ENCODE assay signal across 1 cellular context in the genomic region with DNA sequence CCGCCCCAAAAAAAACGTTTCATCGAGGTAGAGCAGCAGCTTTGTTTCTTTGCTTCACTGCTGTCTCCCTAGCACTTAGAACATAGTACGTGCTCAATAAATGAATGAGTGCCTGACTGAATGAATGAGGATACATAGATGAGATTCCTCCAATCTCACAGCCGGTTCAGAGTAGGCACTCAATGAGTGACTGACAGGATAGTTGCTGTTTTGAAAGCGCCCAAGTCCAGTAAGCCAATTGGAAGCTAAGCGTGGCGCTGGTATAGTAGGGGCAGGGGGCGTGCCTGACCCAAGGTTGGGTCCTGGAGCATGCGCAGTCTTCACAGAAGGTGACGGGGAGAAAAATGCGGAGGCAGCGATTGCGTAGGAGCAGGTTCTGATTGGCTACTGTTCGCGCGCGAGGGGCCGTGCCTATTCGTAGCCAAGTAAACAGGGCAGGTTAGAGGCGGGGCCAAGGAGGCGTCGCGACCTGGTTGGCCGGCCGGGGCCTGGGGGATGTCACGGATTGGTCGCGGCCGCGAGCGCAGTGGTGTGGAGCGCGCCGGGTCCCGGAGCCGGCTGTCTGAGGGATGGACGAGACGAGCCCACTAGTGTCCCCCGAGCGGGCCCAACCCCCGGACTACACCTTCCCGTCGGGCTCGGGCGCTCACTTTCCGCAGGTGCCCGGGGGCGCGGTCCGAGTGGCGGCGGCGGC.
TF ChIP-seq lines count a peak whose summit lies in the region.

A gene (plus strand): TSS at position 498 of the 694 bp plus-strand sequence. CDS start 72 bp downstream, at position 570.

TF ChIP-seq in GM12878, 131 proteins besides CTCF, POLR2A, EP300 and RAD21 (continued from another document):
- TF ChIP-seq, protein P1, sequence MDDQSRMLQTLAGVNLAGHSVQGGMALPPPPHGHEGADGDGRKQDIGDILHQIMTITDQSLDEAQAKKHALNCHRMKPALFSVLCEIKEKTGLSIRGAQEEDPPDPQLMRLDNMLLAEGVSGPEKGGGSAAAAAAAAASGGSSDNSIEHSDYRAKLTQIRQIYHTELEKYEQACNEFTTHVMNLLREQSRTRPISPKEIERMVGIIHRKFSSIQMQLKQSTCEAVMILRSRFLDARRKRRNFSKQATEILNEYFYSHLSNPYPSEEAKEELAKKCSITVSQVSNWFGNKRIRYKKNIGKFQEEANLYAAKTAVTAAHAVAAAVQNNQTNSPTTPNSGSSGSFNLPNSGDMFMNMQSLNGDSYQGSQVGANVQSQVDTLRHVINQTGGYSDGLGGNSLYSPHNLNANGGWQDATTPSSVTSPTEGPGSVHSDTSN (IDR thresholded peaks at IDR 0.05; ENCODE audit: insufficient replicate concordance, low read depth, low read length), result peak; percentile 82
- TF ChIP-seq SREBF1 (IDR thresholded peaks at IDR 0.05; ENCODE audit: low read length) (no peak), NR2C2 (IDR thresholded peaks at IDR 0.05; ENCODE audit: borderline replicate concordance, control insufficient read depth, insufficient read length, low read depth) (no peak), CBX5 (IDR thresholded peaks at IDR 0.05; ENCODE audit: low read depth) (no peak), GABPA (IDR thresholded peaks at IDR 0.05; ENCODE audit: low read depth) (no peak), ZSCAN29 (IDR thresholded peaks at IDR 0.05) (no peak), ZNF622 (IDR thresholded peaks at IDR 0.05) (no peak), YBX1 (IDR thresholded peaks at IDR 0.05) (no peak), KLF5 (IDR thresholded peaks at IDR 0.05; ENCODE audit: partially characterized antibody) (peak; percentile 80), GATAD2B (conservative IDR thresholded peaks at IDR 0.05; ENCODE audit: low read depth) (peak; percentile 91; the same call in 1 of the 2 replicates), MEF2B (IDR thresholded peaks at IDR 0.05; ENCODE audit: partially characterized antibody, poor library complexity, severe bottlenecking) (no peak), PML (IDR thresholded peaks at IDR 0.05; ENCODE audit: low read length) (no peak), RFX5 (IDR thresholded peaks at IDR 0.05; ENCODE audit: low read depth, low read length) (peak; percentile 92), SMAD5 (IDR thresholded peaks at IDR 0.05; ENCODE audit: low read depth) (no peak), KAT2A (conservative IDR thresholded peaks at IDR 0.05; ENCODE audit: control insufficient read depth, low read depth, low read length) (no peak), ZNF207 (IDR thresholded peaks at IDR 0.05; ENCODE audit: borderline replicate concordance) (no peak), CBX3 (IDR thresholded peaks at IDR 0.05; ENCODE audit: borderline replicate concordance, low read depth) (no peak), CHD2 (IDR thresholded peaks at IDR 0.05; ENCODE audit: borderline replicate concordance, low read depth, low read length) (peak; percentile 75; the same call in 1 of the 2 replicates), NFXL1 (IDR thresholded peaks at IDR 0.05; ENCODE audit: borderline replicate concordance) (no peak), TCF3 (IDR thresholded peaks at IDR 0.05; ENCODE audit: borderline replicate concordance, insufficient read depth, low read depth, low read length) (peak; percentile 33; the same call in 1 of the 2 replicates), STAT1 (conservative IDR thresholded peaks at IDR 0.05) (no peak), SREBF2 (IDR thresholded peaks at IDR 0.05; ENCODE audit: low read length) (no peak), POLR2AphosphoS2 (IDR thresholded peaks at IDR 0.05; ENCODE audit: low read depth, low read length) (0 out of 2 replicates have a peak, but pooled peaks have one; percentile 39), SUZ12 (IDR thresholded peaks at IDR 0.05; ENCODE audit: unreplicated experiment) (no peak)
- TF ChIP-seq, protein P2, sequence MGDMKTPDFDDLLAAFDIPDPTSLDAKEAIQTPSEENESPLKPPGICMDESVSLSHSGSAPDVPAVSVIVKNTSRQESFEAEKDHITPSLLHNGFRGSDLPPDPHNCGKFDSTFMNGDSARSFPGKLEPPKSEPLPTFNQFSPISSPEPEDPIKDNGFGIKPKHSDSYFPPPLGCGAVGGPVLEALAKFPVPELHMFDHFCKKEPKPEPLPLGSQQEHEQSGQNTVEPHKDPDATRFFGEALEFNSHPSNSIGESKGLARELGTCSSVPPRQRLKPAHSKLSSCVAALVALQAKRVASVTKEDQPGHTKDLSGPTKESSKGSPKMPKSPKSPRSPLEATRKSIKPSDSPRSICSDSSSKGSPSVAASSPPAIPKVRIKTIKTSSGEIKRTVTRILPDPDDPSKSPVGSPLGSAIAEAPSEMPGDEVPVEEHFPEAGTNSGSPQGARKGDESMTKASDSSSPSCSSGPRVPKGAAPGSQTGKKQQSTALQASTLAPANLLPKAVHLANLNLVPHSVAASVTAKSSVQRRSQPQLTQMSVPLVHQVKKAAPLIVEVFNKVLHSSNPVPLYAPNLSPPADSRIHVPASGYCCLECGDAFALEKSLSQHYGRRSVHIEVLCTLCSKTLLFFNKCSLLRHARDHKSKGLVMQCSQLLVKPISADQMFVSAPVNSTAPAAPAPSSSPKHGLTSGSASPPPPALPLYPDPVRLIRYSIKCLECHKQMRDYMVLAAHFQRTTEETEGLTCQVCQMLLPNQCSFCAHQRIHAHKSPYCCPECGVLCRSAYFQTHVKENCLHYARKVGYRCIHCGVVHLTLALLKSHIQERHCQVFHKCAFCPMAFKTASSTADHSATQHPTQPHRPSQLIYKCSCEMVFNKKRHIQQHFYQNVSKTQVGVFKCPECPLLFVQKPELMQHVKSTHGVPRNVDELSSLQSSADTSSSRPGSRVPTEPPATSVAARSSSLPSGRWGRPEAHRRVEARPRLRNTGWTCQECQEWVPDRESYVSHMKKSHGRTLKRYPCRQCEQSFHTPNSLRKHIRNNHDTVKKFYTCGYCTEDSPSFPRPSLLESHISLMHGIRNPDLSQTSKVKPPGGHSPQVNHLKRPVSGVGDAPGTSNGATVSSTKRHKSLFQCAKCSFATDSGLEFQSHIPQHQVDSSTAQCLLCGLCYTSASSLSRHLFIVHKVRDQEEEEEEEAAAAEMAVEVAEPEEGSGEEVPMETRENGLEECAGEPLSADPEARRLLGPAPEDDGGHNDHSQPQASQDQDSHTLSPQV (IDR thresholded peaks at IDR 0.05), result no peak
- TF ChIP-seq, protein P3, sequence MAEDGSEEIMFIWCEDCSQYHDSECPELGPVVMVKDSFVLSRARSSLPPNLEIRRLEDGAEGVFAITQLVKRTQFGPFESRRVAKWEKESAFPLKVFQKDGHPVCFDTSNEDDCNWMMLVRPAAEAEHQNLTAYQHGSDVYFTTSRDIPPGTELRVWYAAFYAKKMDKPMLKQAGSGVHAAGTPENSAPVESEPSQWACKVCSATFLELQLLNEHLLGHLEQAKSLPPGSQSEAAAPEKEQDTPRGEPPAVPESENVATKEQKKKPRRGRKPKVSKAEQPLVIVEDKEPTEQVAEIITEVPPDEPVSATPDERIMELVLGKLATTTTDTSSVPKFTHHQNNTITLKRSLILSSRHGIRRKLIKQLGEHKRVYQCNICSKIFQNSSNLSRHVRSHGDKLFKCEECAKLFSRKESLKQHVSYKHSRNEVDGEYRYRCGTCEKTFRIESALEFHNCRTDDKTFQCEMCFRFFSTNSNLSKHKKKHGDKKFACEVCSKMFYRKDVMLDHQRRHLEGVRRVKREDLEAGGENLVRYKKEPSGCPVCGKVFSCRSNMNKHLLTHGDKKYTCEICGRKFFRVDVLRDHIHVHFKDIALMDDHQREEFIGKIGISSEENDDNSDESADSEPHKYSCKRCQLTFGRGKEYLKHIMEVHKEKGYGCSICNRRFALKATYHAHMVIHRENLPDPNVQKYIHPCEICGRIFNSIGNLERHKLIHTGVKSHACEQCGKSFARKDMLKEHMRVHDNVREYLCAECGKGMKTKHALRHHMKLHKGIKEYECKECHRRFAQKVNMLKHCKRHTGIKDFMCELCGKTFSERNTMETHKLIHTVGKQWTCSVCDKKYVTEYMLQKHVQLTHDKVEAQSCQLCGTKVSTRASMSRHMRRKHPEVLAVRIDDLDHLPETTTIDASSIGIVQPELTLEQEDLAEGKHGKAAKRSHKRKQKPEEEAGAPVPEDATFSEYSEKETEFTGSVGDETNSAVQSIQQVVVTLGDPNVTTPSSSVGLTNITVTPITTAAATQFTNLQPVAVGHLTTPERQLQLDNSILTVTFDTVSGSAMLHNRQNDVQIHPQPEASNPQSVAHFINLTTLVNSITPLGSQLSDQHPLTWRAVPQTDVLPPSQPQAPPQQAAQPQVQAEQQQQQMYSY (CRISPR knock-in tag; IDR thresholded peaks at IDR 0.05), result no peak
- TF ChIP-seq, protein P4, sequence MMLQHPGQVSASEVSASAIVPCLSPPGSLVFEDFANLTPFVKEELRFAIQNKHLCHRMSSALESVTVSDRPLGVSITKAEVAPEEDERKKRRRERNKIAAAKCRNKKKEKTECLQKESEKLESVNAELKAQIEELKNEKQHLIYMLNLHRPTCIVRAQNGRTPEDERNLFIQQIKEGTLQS (IDR thresholded peaks at IDR 0.05; ENCODE audit: borderline replicate concordance, extremely low read depth, low read depth, low read length), result no peak
- TF ChIP-seq, protein P5, sequence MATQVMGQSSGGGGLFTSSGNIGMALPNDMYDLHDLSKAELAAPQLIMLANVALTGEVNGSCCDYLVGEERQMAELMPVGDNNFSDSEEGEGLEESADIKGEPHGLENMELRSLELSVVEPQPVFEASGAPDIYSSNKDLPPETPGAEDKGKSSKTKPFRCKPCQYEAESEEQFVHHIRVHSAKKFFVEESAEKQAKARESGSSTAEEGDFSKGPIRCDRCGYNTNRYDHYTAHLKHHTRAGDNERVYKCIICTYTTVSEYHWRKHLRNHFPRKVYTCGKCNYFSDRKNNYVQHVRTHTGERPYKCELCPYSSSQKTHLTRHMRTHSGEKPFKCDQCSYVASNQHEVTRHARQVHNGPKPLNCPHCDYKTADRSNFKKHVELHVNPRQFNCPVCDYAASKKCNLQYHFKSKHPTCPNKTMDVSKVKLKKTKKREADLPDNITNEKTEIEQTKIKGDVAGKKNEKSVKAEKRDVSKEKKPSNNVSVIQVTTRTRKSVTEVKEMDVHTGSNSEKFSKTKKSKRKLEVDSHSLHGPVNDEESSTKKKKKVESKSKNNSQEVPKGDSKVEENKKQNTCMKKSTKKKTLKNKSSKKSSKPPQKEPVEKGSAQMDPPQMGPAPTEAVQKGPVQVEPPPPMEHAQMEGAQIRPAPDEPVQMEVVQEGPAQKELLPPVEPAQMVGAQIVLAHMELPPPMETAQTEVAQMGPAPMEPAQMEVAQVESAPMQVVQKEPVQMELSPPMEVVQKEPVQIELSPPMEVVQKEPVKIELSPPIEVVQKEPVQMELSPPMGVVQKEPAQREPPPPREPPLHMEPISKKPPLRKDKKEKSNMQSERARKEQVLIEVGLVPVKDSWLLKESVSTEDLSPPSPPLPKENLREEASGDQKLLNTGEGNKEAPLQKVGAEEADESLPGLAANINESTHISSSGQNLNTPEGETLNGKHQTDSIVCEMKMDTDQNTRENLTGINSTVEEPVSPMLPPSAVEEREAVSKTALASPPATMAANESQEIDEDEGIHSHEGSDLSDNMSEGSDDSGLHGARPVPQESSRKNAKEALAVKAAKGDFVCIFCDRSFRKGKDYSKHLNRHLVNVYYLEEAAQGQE (IDR thresholded peaks at IDR 0.05; ENCODE audit: low read depth, low read length), result no peak
